Comparison of ENCODE assay signal across 20 cellular contexts in genomic region chr1:177118901-177119300, GRCh38. TPM values are rescaled to one million over a fixed set of nuclear protein-coding genes. Genes with fewer than 3 reads are reported as not detected.
DNase-seq lines count a peak whose midpoint lies in the region; ATAC-seq, FAIRE-seq and TF ChIP-seq lines count a peak whose summit lies in the region.
"Had no signal": no experiment of that assay in that cellular context is flagged by ENCODE, and none has a peak within 500 bp of the region (broad histone marks: within the 10 kb centered on the region; RNA-seq: fewer than 3 reads in every experiment).

No MANE protein-coding gene starts in this region.

- intact Hi-C loops in head of caudate nucleus (cut with DNase I), result no loop called here

- H4K20me1 ChIP-seq in BLaER1, result no peaks in the 10 kb centered on the region

- no peaks in the 10 kb centered on the region for H3K4me1 Mint-ChIP-seq in stimulated activated memory B cell treated with anti-CD40 and anti-IgM and Interleukin-4, amounts not matched to agents 10 μg/mL and 1 μg/mL and 100 μg/mL, for 72 hours

- no peaks in the 10 kb centered on the region for H3K27me3 Mint-ChIP-seq in stimulated activated memory B cell treated with anti-CD40 and anti-IgM and Interleukin-4, amounts not matched to agents 10 μg/mL and 1 μg/mL and 100 μg/mL, for 72 hours

- no peak overlapping the region for H3K27ac ChIP-seq in BLaER1
- H3K27ac ChIP-seq: 22Rv1, GM23248 had no signal

- no peak for TF ChIP-seq CTCF in bronchial epithelial cell (IDR thresholded peaks at IDR 0.05; ENCODE audit: insufficient read depth, low read length, severe bottlenecking)

- H3K4me3 ChIP-seq in BLaER1 (no peak overlapping the region), bronchial epithelial cell (ENCODE audit: low read depth, low read length) (no peak overlapping the region)
- H3K4me3 ChIP-seq: GM23248 had no signal

- H3K9me3 Mint-ChIP-seq in stimulated activated memory B cell treated with anti-CD40 and anti-IgM and Interleukin-4, amounts not matched to agents 10 μg/mL and 1 μg/mL and 100 μg/mL, for 72 hours, result no peaks in the 10 kb centered on the region

- H3K36me3 ChIP-seq in BLaER1 (no peaks in the 10 kb centered on the region), bronchial epithelial cell (ENCODE audit: control insufficient read depth, insufficient read depth, low read length) (no peaks in the 10 kb centered on the region)

- no peak overlapping the region for H3K9ac ChIP-seq in BLaER1
- H3K9ac ChIP-seq: GM23248 had no signal

- no peak for ATAC-seq in stimulated activated memory B cell treated with anti-CD40 and anti-IgM and Interleukin-4, amounts not matched to agents 10 μg/mL and 1 μg/mL and 100 μg/mL, for 72 hours
- ATAC-seq: CD8-positive, alpha-beta T cell had no signal

- H3K9me3 ChIP-seq in BLaER1, result no peaks in the 10 kb centered on the region
- H3K9me3 ChIP-seq: Caco-2 had no signal

- H3K36me3 Mint-ChIP-seq in stimulated activated memory B cell treated with anti-CD40 and anti-IgM and Interleukin-4, amounts not matched to agents 10 μg/mL and 1 μg/mL and 100 μg/mL, for 72 hours, result no peaks in the 10 kb centered on the region
- H3K36me3 Mint-ChIP-seq: CD8-positive, alpha-beta T cell had no signal

- no peak overlapping the region for H3K4me3 Mint-ChIP-seq in stimulated activated memory B cell treated with anti-CD40 and anti-IgM and Interleukin-4, amounts not matched to agents 10 μg/mL and 1 μg/mL and 100 μg/mL, for 72 hours
- H3K4me3 Mint-ChIP-seq: B cell; CD8-positive, alpha-beta T cell had no signal

- peak overlapping the region; percentile 80 for H3K4me2 ChIP-seq in BLaER1

- H3K27me3 ChIP-seq in BLaER1 (no peaks in the 10 kb centered on the region), bronchial epithelial cell (ENCODE audit: control insufficient read depth, insufficient read depth, low read length) (no peaks in the 10 kb centered on the region)

- H3K27ac Mint-ChIP-seq in stimulated activated memory B cell treated with anti-CD40 and anti-IgM and Interleukin-4, amounts not matched to agents 10 μg/mL and 1 μg/mL and 100 μg/mL, for 72 hours, result no peak overlapping the region
- H3K27ac Mint-ChIP-seq: B cell; CD8-positive, alpha-beta T cell had no signal

- DNase-seq in bronchial epithelial cell (ENCODE audit: low read depth) (no peak), head of caudate nucleus (peak in 28 of 42 donors; percentile 7 to 78 (median 42)), HK-2 (ENCODE audit: unreplicated experiment) (no peak), NCI-H446 treated with DMSO at 0.1 percent for 48 hours (lab: John Stamatoyannopoulos, UW) (no peak)
- DNase-seq: Caco-2; CD8-positive, alpha-beta T cell; DMS153; DND-41; GM23248; HCEC 1CT had no signal

- FAIRE-seq in bronchial epithelial cell (lab: Jason Lieb, UNC), result peak; percentile 13
- FAIRE-seq: A204.1, G401.6, GM12892, GM19239, H1 had no signal

- peaks cover 55% of the 10 kb centered on the region for H3K4me1 ChIP-seq in BLaER1
- H3K4me1 ChIP-seq: Caco-2 had no signal

RNA-seq across cellular contexts. Expression of gene ASTN1, which starts 45.6 kb away (rescaled TPM):
- total RNA-seq in bronchial epithelial cell, result under 0.01 TPM in 1 of 2 replicates, not detected in the other
- total RNA-seq: B cell; Caco-2; CD8-positive, alpha-beta T cell; GM23248 had no signal

RNA-seq across cellular contexts. Expression of gene BRINP2, which starts 51.9 kb away (rescaled TPM):
- total RNA-seq in bronchial epithelial cell, result not detected in 2 replicates
- total RNA-seq: B cell; Caco-2; CD8-positive, alpha-beta T cell; GM23248; H7 had no signal

Comparison
In these comparisons a context has a peak if more than half of its experiments do, and no peak if none do; other contexts are left out.
1. DNase-seq: peak in head of caudate nucleus (28 of 42); none in bronchial epithelial cell (single experiment), HK-2 (single experiment) and NCI-H446 treated with DMSO at 0.1 percent for 48 hours (single experiment).